ENCODE assay signal across 28 cellular contexts in genomic region chr7:94635687-94636086, GRCh38.
"Had no signal": no experiment of that assay in that cellular context is flagged by ENCODE, and none has a peak within 500 bp of the region (broad histone marks: within the 10 kb centered on the region; RNA-seq: fewer than 3 reads in every experiment).

No MANE protein-coding gene starts in this region.

- H3K9me3 Mint-ChIP-seq: immature natural killer cell; naive B cell; natural killer cell; nephron progenitor cell; stimulated activated memory B cell treated with anti-CD40 and anti-IgM and Interleukin-4, amounts not matched to agents 10 μg/mL and 1 μg/mL and 100 μg/mL, for 72 hours; stimulated activated naive CD8-positive, alpha-beta T cell treated with anti-CD3 and anti-CD28 coated beads, Interleukin-15, amount 100 ng/mL, for 72 hours had no signal

- H3K9me3 ChIP-seq: left lung, lower lobe of right lung, pancreas, prostate gland, tibial nerve, uterus had no signal

- H3K4me2 ChIP-seq: smooth muscle cell had no signal

- H3K27me3 ChIP-seq: left lung, pancreas, tibial nerve, uterus had no signal

- ATAC-seq: left colon; left lung; lower lobe of right lung; natural killer cell; pancreas; right cardiac atrium; stimulated activated memory B cell treated with anti-CD40 and anti-IgM and Interleukin-4, amounts not matched to agents 10 μg/mL and 1 μg/mL and 100 μg/mL, for 72 hours; stimulated activated naive CD8-positive, alpha-beta T cell treated with anti-CD3 and anti-CD28 coated beads, Interleukin-15, amount 100 ng/mL, for 72 hours had no signal

- H3K4me3 Mint-ChIP-seq: immature natural killer cell; naive B cell; natural killer cell; nephron progenitor cell; stimulated activated memory B cell treated with anti-CD40 and anti-IgM and Interleukin-4, amounts not matched to agents 10 μg/mL and 1 μg/mL and 100 μg/mL, for 72 hours; stimulated activated naive CD8-positive, alpha-beta T cell treated with anti-CD3 and anti-CD28 coated beads, Interleukin-15, amount 100 ng/mL, for 72 hours; type B pancreatic cell had no signal

- H3K4me3 ChIP-seq: left lung, lower lobe of right lung, pancreas, prostate gland, smooth muscle cell, tibial nerve, uterus had no signal

- FAIRE-seq: kidney had no signal

- H3K27ac ChIP-seq: left lung, lower lobe of right lung, pancreas, prostate gland, tibial nerve, uterus had no signal

- DNase-seq: hypothalamus; immature natural killer cell; kidney; left colon; left lung; lower lobe of right lung; mammary epithelial cell; mesenchymal stem cell; naive B cell; natural killer cell; nephron progenitor cell; pancreas; posterior cingulate gyrus; retina; right cardiac atrium; stimulated activated CD4-positive, alpha-beta T cell treated with anti-CD3 and anti-CD28 coated beads, Interleukin-1b, Interleukin-23, amount 100 ng/mL, for 48 hours; stimulated activated CD4-positive, alpha-beta T cell treated with anti-CD3 and anti-CD28 coated beads, Interleukin-2, amount 100 ng/mL, for 48 hours; stimulated activated CD4-positive, alpha-beta T cell treated with anti-CD3 and anti-CD28 coated beads, Interleukin-4, amount 100 ng/mL, for 4 hours; stimulated activated CD8-positive, alpha-beta memory T cell treated with anti-CD3 and anti-CD28 coated beads, Interleukin-4, amount 100 ng/mL, for 48 hours; stimulated activated naive CD4-positive, alpha-beta T cell treated with Interleukin-2 at 50 U/mL for 16 hours; stimulated activated naive CD8-positive, alpha-beta T cell treated with anti-CD3 and anti-CD28 coated beads, Interleukin-15, amount 100 ng/mL, for 72 hours; substantia nigra; uterus had no signal

- H3K27ac Mint-ChIP-seq: immature natural killer cell; naive B cell; natural killer cell; nephron progenitor cell; stimulated activated memory B cell treated with anti-CD40 and anti-IgM and Interleukin-4, amounts not matched to agents 10 μg/mL and 1 μg/mL and 100 μg/mL, for 72 hours; stimulated activated naive CD8-positive, alpha-beta T cell treated with anti-CD3 and anti-CD28 coated beads, Interleukin-15, amount 100 ng/mL, for 72 hours; type B pancreatic cell had no signal

- H3K4me1 ChIP-seq: left lung, pancreas, prostate gland, uterus had no signal

- H3K4me1 Mint-ChIP-seq: immature natural killer cell; natural killer cell; stimulated activated naive CD8-positive, alpha-beta T cell treated with anti-CD3 and anti-CD28 coated beads, Interleukin-15, amount 100 ng/mL, for 72 hours had no signal

- H3K27me3 Mint-ChIP-seq: type B pancreatic cell had no signal

- H3K36me3 ChIP-seq: left lung, lower lobe of right lung, pancreas, prostate gland, uterus had no signal

- H3K36me3 Mint-ChIP-seq: immature natural killer cell; natural killer cell; stimulated activated memory B cell treated with anti-CD40 and anti-IgM and Interleukin-4, amounts not matched to agents 10 μg/mL and 1 μg/mL and 100 μg/mL, for 72 hours had no signal
